ENCODE assay signal across 18 cellular contexts in the genomic region with DNA sequence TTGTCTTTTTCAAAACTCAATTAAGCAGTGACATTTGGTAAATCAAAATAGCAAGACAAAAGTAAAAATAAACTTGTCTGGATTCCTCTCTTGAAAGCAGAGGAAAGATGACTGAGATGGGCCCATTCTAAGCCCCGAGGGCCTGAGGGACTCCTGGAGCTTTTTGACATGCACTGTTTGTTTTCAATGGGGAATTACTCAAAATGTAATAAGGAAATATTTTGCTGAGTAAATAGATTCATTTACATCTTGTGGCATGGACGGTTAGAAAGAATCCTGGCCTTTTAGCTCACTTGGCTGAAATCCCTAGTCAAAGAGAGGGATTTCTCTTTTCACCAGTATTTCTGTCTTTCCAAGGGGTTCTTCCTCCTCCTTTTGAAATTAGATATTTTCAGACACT.
A peak's percentile ranks its signal among the peaks of the same experiment; 100 is the strongest.
DNase-seq lines count a peak whose midpoint lies in the region; ATAC-seq and TF ChIP-seq lines count a peak whose summit lies in the region.
"Had no signal": no experiment of that assay in that cellular context is flagged by ENCODE, and none has a peak within 500 bp of the region (broad histone marks: within the 10 kb centered on the region; RNA-seq: fewer than 3 reads in every experiment).

No MANE protein-coding gene starts in this region.

- peak overlapping the region in 2 of 3 experiments; percentile 1 to 46 for H3K27ac Mint-ChIP-seq in nephron
- no peak overlapping the region for H3K27ac Mint-ChIP-seq in activated CD8-positive, alpha-beta T cell treated with anti-CD3 and anti-CD28 coated beads, Interleukin-2, amount 10 ng/mL, durations not matched to agents 7 days and 5 days

- H3K4me3 Mint-ChIP-seq in nephron, result no peak overlapping the region
- no peak overlapping the region for H3K4me3 Mint-ChIP-seq in activated CD8-positive, alpha-beta T cell treated with anti-CD3 and anti-CD28 coated beads, Interleukin-2, amount 10 ng/mL, durations not matched to agents 7 days and 5 days

- no peaks in the 10 kb centered on the region for H4K20me1 ChIP-seq in hepatocyte (ENCODE audit: insufficient read depth, poor library complexity, severe bottlenecking)

- no peaks in the 10 kb centered on the region for H3K79me2 ChIP-seq in hepatocyte

- CTCF ChIA-PET in activated CD8-positive, alpha-beta T cell treated with anti-CD3 and anti-CD28 coated beads, Interleukin-2, amount 10 ng/mL, durations not matched to agents 7 days and 5 days (lab: Charles Lee), result no interaction called here

- H3K9ac ChIP-seq in adipocyte (ENCODE audit: low read length), result no peak overlapping the region

- H3K4me2 ChIP-seq in hepatocyte, result no peak overlapping the region

- DNase-seq in NCI-H1105 treated with DMSO at 0.1 percent for 48 hours (lab: John Stamatoyannopoulos, UW), result peak; percentile 0
- DNase-seq in NCI-H1105 (lab: John Stamatoyannopoulos, UW), result no peak
- peak; percentile 6 to 17 for DNase-seq in HAP-1 (ENCODE audit: low spot score in 2 of 2)
- peak; percentile 87 for DNase-seq in adipocyte (ENCODE audit: low read depth)
- DNase-seq in T1000 (lab: John Stamatoyannopoulos, UW), result no peak
- no peak for DNase-seq in activated CD8-positive, alpha-beta T cell treated with anti-CD3 and anti-CD28 coated beads, Interleukin-2, amount 10 ng/mL, durations not matched to agents 7 days and 5 days
- no peak for DNase-seq in hepatocyte (ENCODE audit: low spot score)
- DNase-seq: DMS153, H7, Kasumi-1, NCI-H1436 treated with DMSO at 0.1 percent for 48 hours, NCI-H2029 treated with DMSO at 0.1 percent for 48 hours, NCI-H524, Right ventricle myocardium superior had no signal

- H3K27ac ChIP-seq in hepatocyte, result no peak overlapping the region
- H3K27ac ChIP-seq: 22Rv1, C4-2B had no signal

- peaks cover 12% of the 10 kb centered on the region for H3K4me1 ChIP-seq in HAP-1
- peaks cover 14% of the 10 kb centered on the region for H3K4me1 ChIP-seq in adipocyte (ENCODE audit: control insufficient read depth, insufficient read depth, low read length)
- H3K4me1 ChIP-seq in hepatocyte (ENCODE audit: insufficient read depth), result no peaks in the 10 kb centered on the region

- no peaks in the 10 kb centered on the region for H3K9me2 ChIP-seq in hepatocyte (replicated peaks; ENCODE audit: insufficient read depth)

- no peak overlapping the region for H3K4me3 ChIP-seq in HAP-1
- no peak overlapping the region for H3K4me3 ChIP-seq in adipocyte (ENCODE audit: low read length)
- H3K4me3 ChIP-seq in hepatocyte, result no peak overlapping the region

- H3K4me1 Mint-ChIP-seq in nephron, result peaks cover 8% of the 10 kb centered on the region
- H3K4me1 Mint-ChIP-seq in activated CD8-positive, alpha-beta T cell treated with anti-CD3 and anti-CD28 coated beads, Interleukin-2, amount 10 ng/mL, durations not matched to agents 7 days and 5 days (ENCODE audit: low read depth), result no peaks in the 10 kb centered on the region

- WGBS in hepatocyte (ENCODE audit: low lambda C conversion rate, missing lambda C conversion rate), result 57% methylated on average over 2 of the region's 2 CpGs

- H3K27me3 ChIP-seq in HAP-1 (ENCODE audit: low read depth) (no peaks in the 10 kb centered on the region), adipocyte (replicated peaks; ENCODE audit: control insufficient read depth, insufficient read depth, low read length) (no peaks in the 10 kb centered on the region), hepatocyte (no peaks in the 10 kb centered on the region)

- in situ Hi-C loops in HAP-1 (cut with MboI; ENCODE audit: low sequenced_read_pairs), result no loop called here

- H3K9me3 ChIP-seq in HAP-1 (peaks cover 4% of the 10 kb centered on the region; the same call in 1 of the 2 replicates), adipocyte (ENCODE audit: control insufficient read depth, low read length) (peaks cover 12% of the 10 kb centered on the region), hepatocyte (ENCODE audit: low read depth) (no peaks in the 10 kb centered on the region)

- POLR2A ChIA-PET in activated CD8-positive, alpha-beta T cell treated with anti-CD3 and anti-CD28 coated beads, Interleukin-2, amount 10 ng/mL, durations not matched to agents 7 days and 5 days (lab: Charles Lee), result no interaction called here

- H3K9me3 Mint-ChIP-seq in nephron, result no peaks in the 10 kb centered on the region
- H3K9me3 Mint-ChIP-seq in activated CD8-positive, alpha-beta T cell treated with anti-CD3 and anti-CD28 coated beads, Interleukin-2, amount 10 ng/mL, durations not matched to agents 7 days and 5 days (ENCODE audit: insufficient read depth), result no peaks in the 10 kb centered on the region

- H2AFZ ChIP-seq in hepatocyte, result no peak overlapping the region

- no peaks in the 10 kb centered on the region for H3K36me3 Mint-ChIP-seq in nephron (ENCODE audit: low read depth)
- no peaks in the 10 kb centered on the region for H3K36me3 Mint-ChIP-seq in activated CD8-positive, alpha-beta T cell treated with anti-CD3 and anti-CD28 coated beads, Interleukin-2, amount 10 ng/mL, durations not matched to agents 7 days and 5 days (ENCODE audit: low read depth)

- ATAC-seq in activated CD8-positive, alpha-beta T cell treated with anti-CD3 and anti-CD28 coated beads, Interleukin-2, amount 10 ng/mL, durations not matched to agents 7 days and 5 days, result no peak
- ATAC-seq: SK-N-SH treated with all-trans-retinoic acid at 6 μM for 48 hours had no signal

- H3K36me3 ChIP-seq in HAP-1 (replicated peaks) (no peaks in the 10 kb centered on the region), adipocyte (ENCODE audit: control insufficient read depth, insufficient read depth, low read length, severe bottlenecking) (no peaks in the 10 kb centered on the region), hepatocyte (replicated peaks; ENCODE audit: insufficient read depth, low read depth) (no peaks in the 10 kb centered on the region)

- H3K27me3 Mint-ChIP-seq in nephron (ENCODE audit: low read depth), result no peaks in the 10 kb centered on the region
- no peaks in the 10 kb centered on the region for H3K27me3 Mint-ChIP-seq in activated CD8-positive, alpha-beta T cell treated with anti-CD3 and anti-CD28 coated beads, Interleukin-2, amount 10 ng/mL, durations not matched to agents 7 days and 5 days (ENCODE audit: low read depth)

- TF ChIP-seq CTCF in nephron (IDR thresholded peaks at IDR 0.05; ENCODE audit: unreplicated experiment in 3 of 3) (no peak), hepatocyte (IDR thresholded peaks at IDR 0.05; ENCODE audit: poor library complexity) (no peak)

Comparison
In these comparisons a context has a peak if more than half of its experiments do, and no peak if none do; other contexts are left out.
1. DNase-seq: peak in NCI-H1105 treated with DMSO at 0.1 percent for 48 hours (single experiment), HAP-1 (2 of 2) and adipocyte (single experiment); none in NCI-H1105 (single experiment), T1000 (single experiment), activated CD8-positive, alpha-beta T cell treated with anti-CD3 and anti-CD28 coated beads, Interleukin-2, amount 10 ng/mL, durations not matched to agents 7 days and 5 days (single experiment) and hepatocyte (single experiment).